11 cellular contexts compared by ENCODE assay signal in genomic region chr18:6741290-6741689, GRCh38. TPM values are rescaled to one million over a fixed set of nuclear protein-coding genes. Genes with fewer than 3 reads are reported as not detected.
DNase-seq lines count a peak whose midpoint lies in the region; TF ChIP-seq lines count a peak whose summit lies in the region.
"Had no signal": no experiment of that assay in that cellular context is flagged by ENCODE, and none has a peak within 500 bp of the region (broad histone marks: within the 10 kb centered on the region; RNA-seq: fewer than 3 reads in every experiment).

No MANE protein-coding gene starts in this region.

- peak; percentile 80 for DNase-seq in A172 (ENCODE audit: low spot score)
- DNase-seq in NCI-H226: peak; percentile 98
- DNase-seq in epidermal melanocyte (ENCODE audit: insufficient read length, low spot score): peak; percentile 48
- DNase-seq in mesothelial cell of epicardium (ENCODE audit: low spot score in 2 of 2, unreplicated experiment in 2 of 2): no peak
- no peak for DNase-seq in NCI-H2081 treated with DMSO at 0.1 percent for 48 hours (lab: John Stamatoyannopoulos, UW)
- DNase-seq in activated CD4-positive, alpha-beta T cell treated with anti-CD3 and anti-CD28 coated beads, Interleukin-2, amount 50 U/mL, for 4 hours: no peak
- DNase-seq in activated naive CD4-positive, alpha-beta T cell treated with anti-CD3 and anti-CD28 coated beads, Interleukin-2, amount 50 U/mL, for 16 hours: no peak
- DNase-seq in NCI-H187 treated with DMSO at 0.1 percent for 48 hours (lab: John Stamatoyannopoulos, UW): no peak
- DNase-seq: activated CD8-positive, alpha-beta memory T cell treated with anti-CD3 and anti-CD28 coated beads, Interleukin-2, amount 10 ng/mL, durations not matched to agents 7 days and 5 days; AML-193; NCI-H524 had no signal

- no peaks in the 10 kb centered on the region for H3K9me3 Mint-ChIP-seq in mesothelial cell of epicardium

- H3K4me3 Mint-ChIP-seq in mesothelial cell of epicardium: no peak overlapping the region
- H3K4me3 Mint-ChIP-seq: activated CD8-positive, alpha-beta memory T cell treated with anti-CD3 and anti-CD28 coated beads, Interleukin-2, amount 10 ng/mL, durations not matched to agents 7 days and 5 days had no signal

- peaks cover 72% of the 10 kb centered on the region for H3K4me1 Mint-ChIP-seq in mesothelial cell of epicardium
- H3K4me1 Mint-ChIP-seq: activated CD8-positive, alpha-beta memory T cell treated with anti-CD3 and anti-CD28 coated beads, Interleukin-2, amount 10 ng/mL, durations not matched to agents 7 days and 5 days had no signal

- peaks cover 4% of the 10 kb centered on the region for H3K36me3 Mint-ChIP-seq in mesothelial cell of epicardium
- H3K36me3 Mint-ChIP-seq: activated CD8-positive, alpha-beta memory T cell treated with anti-CD3 and anti-CD28 coated beads, Interleukin-2, amount 10 ng/mL, durations not matched to agents 7 days and 5 days had no signal

- no peak for TF ChIP-seq CTCF in mesothelial cell of epicardium (IDR thresholded peaks at IDR 0.05; ENCODE audit: unreplicated experiment)

- H3K27me3 Mint-ChIP-seq in mesothelial cell of epicardium (ENCODE audit: low read depth): no peaks in the 10 kb centered on the region
- H3K27me3 Mint-ChIP-seq: activated CD8-positive, alpha-beta memory T cell treated with anti-CD3 and anti-CD28 coated beads, Interleukin-2, amount 10 ng/mL, durations not matched to agents 7 days and 5 days had no signal

- peak overlapping the region; percentile 96 for H3K27ac Mint-ChIP-seq in mesothelial cell of epicardium
- H3K27ac Mint-ChIP-seq: activated CD8-positive, alpha-beta memory T cell treated with anti-CD3 and anti-CD28 coated beads, Interleukin-2, amount 10 ng/mL, durations not matched to agents 7 days and 5 days had no signal

RNA-seq across cellular contexts. Expression of gene ARHGAP28, which starts 11.8 kb away (rescaled TPM):
- total RNA-seq in A172 (2014; rRNA removed; shearing (Covaris generic)): 20.4 and 24.3 TPM in 2 replicates
- 153 to 161 TPM (median 159 TPM) in 3 replicates for total RNA-seq in mesothelial cell of epicardium
- total RNA-seq: activated CD8-positive, alpha-beta memory T cell treated with anti-CD3 and anti-CD28 coated beads, Interleukin-2, amount 10 ng/mL, durations not matched to agents 7 days and 5 days had no signal

Comparison
In these comparisons a context has a peak if more than half of its experiments do, and no peak if none do; other contexts are left out.
1. DNase-seq: peak in A172 (single experiment), NCI-H226 (single experiment) and epidermal melanocyte (single experiment); none in mesothelial cell of epicardium (0 of 2), NCI-H2081 treated with DMSO at 0.1 percent for 48 hours (single experiment), activated CD4-positive, alpha-beta T cell treated with anti-CD3 and anti-CD28 coated beads, Interleukin-2, amount 50 U/mL, for 4 hours (0 of 2), activated naive CD4-positive, alpha-beta T cell treated with anti-CD3 and anti-CD28 coated beads, Interleukin-2, amount 50 U/mL, for 16 hours (single experiment) and NCI-H187 treated with DMSO at 0.1 percent for 48 hours (single experiment).